ENCODE assay signal across 36 cellular contexts in the genomic region with DNA sequence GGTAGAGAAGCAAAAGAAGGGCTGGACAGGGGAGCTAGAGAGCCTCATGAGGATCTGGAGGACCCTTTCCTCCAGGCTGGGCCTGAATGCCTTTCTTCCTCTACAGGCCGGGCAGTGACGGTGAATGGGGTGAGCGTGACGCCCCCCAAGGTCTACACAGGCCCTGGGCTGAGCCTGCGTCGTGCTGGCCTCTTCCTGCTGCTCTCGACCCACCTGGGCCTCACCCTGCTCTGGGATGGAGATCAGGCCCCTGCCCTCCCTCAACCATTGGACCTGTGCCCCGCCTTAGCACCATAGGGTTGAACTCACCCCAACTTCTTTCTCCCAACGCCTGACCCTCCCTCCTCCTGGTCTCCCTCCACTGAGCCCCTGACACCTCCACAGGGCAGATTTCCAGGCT. TPM values are rescaled to one million over a fixed set of nuclear protein-coding genes. Genes with fewer than 3 reads are reported as not detected.
"Had no signal": no experiment of that assay in that cellular context is flagged by ENCODE, and none has a peak within 500 bp of the region (broad histone marks: within the 10 kb centered on the region; RNA-seq: fewer than 3 reads in every experiment).

No MANE protein-coding gene starts in this region.

- H3K4me2 ChIP-seq: KMS-11 had no signal

- H3K36me3 ChIP-seq: MG63 had no signal

- H3K27ac ChIP-seq: KMS-11 had no signal

- H3K9ac ChIP-seq: KMS-11 had no signal

- H3K27me3 ChIP-seq: MG63 had no signal

- H3K9me3 ChIP-seq: MG63 had no signal

- DNase-seq: Karpas-422, Kasumi-1, MG63, MM.1S, MV-4-11, NCI-H1048, NCI-H1092, NCI-H1092 treated with DMSO at 0.1 percent for 48 hours, NCI-H1105, NCI-H1105 treated with DMSO at 0.1 percent for 48 hours, NCI-H1417, NCI-H1417 treated with DMSO at 0.1 percent for 48 hours, NCI-H1436, NCI-H1436 treated with DMSO at 0.1 percent for 48 hours, NCI-H146, NCI-H1694, NCI-H1694 treated with DMSO at 0.1 percent for 48 hours, NCI-H187, NCI-H187 treated with DMSO at 0.1 percent for 48 hours, NCI-H1930, NCI-H2029, NCI-H2029 treated with DMSO at 0.1 percent for 48 hours, NCI-H2081, NCI-H2081 treated with DMSO at 0.1 percent for 48 hours, NCI-H2107, NCI-H2171, NCI-H2171 treated with DMSO at 0.1 percent for 48 hours, NCI-H2227 treated with DMSO at 0.1 percent for 48 hours, NCI-H226, NCI-H345, NCI-H446, NCI-H446 treated with DMSO at 0.1 percent for 48 hours, NCI-H510A, NCI-H510A treated with DMSO at 0.1 percent for 48 hours had no signal

- H3K4me3 ChIP-seq: MG63 had no signal

RNA-seq across cellular contexts. Expression of a gene that starts 12.6 kb away (rescaled TPM):
- total RNA-seq: LHCN-M2 had no signal
